In the genomic region with DNA sequence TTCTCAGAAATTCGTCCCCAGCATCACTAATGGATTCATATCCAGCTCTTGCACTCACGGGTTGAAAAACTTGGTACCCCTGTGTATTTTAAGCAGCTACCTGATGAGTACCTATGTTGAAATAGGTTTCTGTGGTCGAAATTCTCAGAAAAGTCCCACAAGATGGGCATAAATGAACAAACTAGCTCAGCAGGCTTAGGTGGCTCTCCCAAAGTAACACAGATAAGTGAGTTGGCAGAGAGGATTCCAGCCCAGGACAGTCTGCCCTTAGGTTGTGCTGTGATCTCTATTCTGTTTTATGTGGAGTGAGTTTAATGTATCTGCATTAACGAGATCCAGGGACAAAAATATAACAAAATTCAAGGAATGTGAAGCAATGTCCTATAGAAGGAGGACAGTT, we compare ENCODE assay signal across 17 cellular contexts.
DNase-seq lines count a peak whose midpoint lies in the region; ATAC-seq and TF ChIP-seq lines count a peak whose summit lies in the region.
"Had no signal": no experiment of that assay in that cellular context is flagged by ENCODE, and none has a peak within 500 bp of the region (broad histone marks: within the 10 kb centered on the region; RNA-seq: fewer than 3 reads in every experiment).

No MANE protein-coding gene starts in this region.

- H3K27ac ChIP-seq in CD4-positive, alpha-beta T cell (ENCODE audit: low read depth, low read length) = no peak overlapping the region
- H3K27ac ChIP-seq: 22Rv1, BLaER1, KMS-11, SK-N-MC had no signal

- no peak overlapping the region for H3K4me3 Mint-ChIP-seq in activated CD4-positive, alpha-beta T cell treated with anti-CD3 and anti-CD28 coated beads for 36 hours
- no peak overlapping the region for H3K4me3 Mint-ChIP-seq in stimulated activated naive CD8-positive, alpha-beta T cell treated with anti-CD3 and anti-CD28 coated beads, Interleukin-15, amount 100 ng/mL, for 72 hours
- no peak overlapping the region for H3K4me3 Mint-ChIP-seq in CD4-positive, alpha-beta T cell
- H3K4me3 Mint-ChIP-seq: CD4-positive, alpha-beta memory T cell had no signal

- CTCF ChIA-PET in activated CD4-positive, alpha-beta T cell treated with anti-CD3 and anti-CD28 coated beads for 36 hours (lab: Charles Lee) = interaction anchor here (0.8 to 2.7 kb wide), 10 partner anchors 14 to 396 kb away, joined by 3 to 8 read pairs (median 4); a partner anchor contains a TSS
- CTCF ChIA-PET in CD4-positive, alpha-beta T cell (lab: Charles Lee) = no interaction called here

- H3K4me1 Mint-ChIP-seq in activated CD4-positive, alpha-beta T cell treated with anti-CD3 and anti-CD28 coated beads for 36 hours = peaks cover 8% of the 10 kb centered on the region
- peaks cover 10% of the 10 kb centered on the region for H3K4me1 Mint-ChIP-seq in stimulated activated naive CD8-positive, alpha-beta T cell treated with anti-CD3 and anti-CD28 coated beads, Interleukin-15, amount 100 ng/mL, for 72 hours
- H3K4me1 Mint-ChIP-seq in CD4-positive, alpha-beta T cell (ENCODE audit: low read depth) = no peaks in the 10 kb centered on the region
- H3K4me1 Mint-ChIP-seq: CD4-positive, alpha-beta memory T cell had no signal

- no peak for DNase-seq in activated CD4-positive, alpha-beta T cell treated with anti-CD3 and anti-CD28 coated beads for 36 hours
- DNase-seq in activated CD4-positive, alpha-beta T cell treated with anti-CD3 and anti-CD28 coated beads, Interleukin-2, amount 50 U/mL, for 1 hour = no peak
- DNase-seq in stimulated activated naive CD8-positive, alpha-beta T cell treated with anti-CD3 and anti-CD28 coated beads, Interleukin-15, amount 100 ng/mL, for 72 hours = no peak
- no peak for DNase-seq in stimulated activated naive CD8-positive, alpha-beta T cell treated with anti-CD3 and anti-CD28 coated beads, Interleukin-15, Interleukin-2, amounts not matched to agents 100 U/mL and 50 U/mL, for 24 hours
- DNase-seq in left ventricle myocardium superior (no peak), T-helper 9 cell (no peak)
- DNase-seq in CD4-positive, alpha-beta T cell = no peak
- DNase-seq: DMS 273 treated with DMSO at 0.1 percent for 48 hours, DMS79 treated with DMSO at 0.1 percent for 48 hours, SHP77 treated with DMSO at 0.1 percent for 48 hours had no signal

- H3K27ac Mint-ChIP-seq in activated CD4-positive, alpha-beta T cell treated with anti-CD3 and anti-CD28 coated beads for 36 hours = no peak overlapping the region
- no peak overlapping the region for H3K27ac Mint-ChIP-seq in stimulated activated naive CD8-positive, alpha-beta T cell treated with anti-CD3 and anti-CD28 coated beads, Interleukin-15, amount 100 ng/mL, for 72 hours
- H3K27ac Mint-ChIP-seq in CD4-positive, alpha-beta T cell = no peak overlapping the region
- H3K27ac Mint-ChIP-seq: CD4-positive, alpha-beta memory T cell had no signal

- H3K9me3 Mint-ChIP-seq in activated CD4-positive, alpha-beta T cell treated with anti-CD3 and anti-CD28 coated beads for 36 hours (ENCODE audit: low read depth) = no peaks in the 10 kb centered on the region
- H3K9me3 Mint-ChIP-seq in stimulated activated naive CD8-positive, alpha-beta T cell treated with anti-CD3 and anti-CD28 coated beads, Interleukin-15, amount 100 ng/mL, for 72 hours = no peaks in the 10 kb centered on the region
- no peaks in the 10 kb centered on the region for H3K9me3 Mint-ChIP-seq in CD4-positive, alpha-beta T cell

- intact Hi-C loops in activated CD4-positive, alpha-beta T cell treated with anti-CD3 and anti-CD28 coated beads for 36 hours (cut with DNase I, micrococcal nuclease) = loop anchor here (1.0 to 10.0 kb wide), 3 partner anchors 268 to 396 kb away; no protein-coding TSS in a partner anchor
- intact Hi-C loops in left ventricle myocardium superior (cut with micrococcal nuclease) = loop anchor here (5.0 kb wide), 1 partner anchor 92 kb away; a partner anchor contains a TSS
- intact Hi-C loops in CD4-positive, alpha-beta T cell (cut with DNase I, micrococcal nuclease) = loop anchor here (2.0 to 10.0 kb wide), 3 partner anchors 396 to 880 kb away; no protein-coding TSS in a partner anchor

- no peaks in the 10 kb centered on the region for H3K36me3 Mint-ChIP-seq in activated CD4-positive, alpha-beta T cell treated with anti-CD3 and anti-CD28 coated beads for 36 hours (ENCODE audit: low read depth)
- no peaks in the 10 kb centered on the region for H3K36me3 Mint-ChIP-seq in CD4-positive, alpha-beta T cell (ENCODE audit: low read depth)
- H3K36me3 Mint-ChIP-seq: CD4-positive, alpha-beta memory T cell had no signal

- no peaks in the 10 kb centered on the region for H3K9me3 ChIP-seq in CD4-positive, alpha-beta T cell (ENCODE audit: control insufficient read depth, low read length)
- H3K9me3 ChIP-seq: BLaER1, Caco-2 had no signal

- ATAC-seq in activated CD4-positive, alpha-beta T cell treated with anti-CD3 and anti-CD28 coated beads for 36 hours = peak; percentile 28
- peak; percentile 51 for ATAC-seq in stimulated activated naive CD8-positive, alpha-beta T cell treated with anti-CD3 and anti-CD28 coated beads, Interleukin-15, amount 100 ng/mL, for 72 hours
- no peak for ATAC-seq in stimulated activated naive CD8-positive, alpha-beta T cell treated with anti-CD3 and anti-CD28 coated beads, Interleukin-15, Interleukin-2, amounts not matched to agents 100 U/mL and 50 U/mL, for 24 hours
- ATAC-seq in left ventricle myocardium superior (peak; percentile 89), GM21717 (IDR thresholded peaks at IDR 0.05; ENCODE audit: unreplicated experiment) (no peak)
- no peak for ATAC-seq in CD4-positive, alpha-beta T cell (ENCODE audit: poor library complexity)

- POLR2A ChIA-PET in activated CD4-positive, alpha-beta T cell treated with anti-CD3 and anti-CD28 coated beads for 36 hours (lab: Charles Lee) = no interaction called here
- POLR2A ChIA-PET in CD4-positive, alpha-beta T cell (lab: Charles Lee) = no interaction called here

- no peak for TF ChIP-seq CTCF in CD4-positive, alpha-beta T cell (IDR thresholded peaks at IDR 0.05)

- peaks cover 16% of the 10 kb centered on the region for H3K27me3 Mint-ChIP-seq in activated CD4-positive, alpha-beta T cell treated with anti-CD3 and anti-CD28 coated beads for 36 hours
- H3K27me3 Mint-ChIP-seq in stimulated activated naive CD8-positive, alpha-beta T cell treated with anti-CD3 and anti-CD28 coated beads, Interleukin-15, amount 100 ng/mL, for 72 hours = peaks cover 45% of the 10 kb centered on the region
- peaks cover 42% of the 10 kb centered on the region for H3K27me3 Mint-ChIP-seq in CD4-positive, alpha-beta T cell

- peaks cover 10% of the 10 kb centered on the region for H3K27me3 ChIP-seq in CD4-positive, alpha-beta T cell (ENCODE audit: control insufficient read depth, insufficient read depth, low read length)
- H3K27me3 ChIP-seq: BLaER1 had no signal

Comparison
In these comparisons a context has a peak if more than half of its experiments do, and no peak if none do; other contexts are left out.
1. ATAC-seq: peak in activated CD4-positive, alpha-beta T cell treated with anti-CD3 and anti-CD28 coated beads for 36 hours (single experiment), stimulated activated naive CD8-positive, alpha-beta T cell treated with anti-CD3 and anti-CD28 coated beads, Interleukin-15, amount 100 ng/mL, for 72 hours (single experiment) and left ventricle myocardium superior (single experiment); none in stimulated activated naive CD8-positive, alpha-beta T cell treated with anti-CD3 and anti-CD28 coated beads, Interleukin-15, Interleukin-2, amounts not matched to agents 100 U/mL and 50 U/mL, for 24 hours (single experiment), GM21717 (single experiment) and CD4-positive, alpha-beta T cell (single experiment).